Comparison of ENCODE assay signal across 8 cellular contexts in the genomic region with DNA sequence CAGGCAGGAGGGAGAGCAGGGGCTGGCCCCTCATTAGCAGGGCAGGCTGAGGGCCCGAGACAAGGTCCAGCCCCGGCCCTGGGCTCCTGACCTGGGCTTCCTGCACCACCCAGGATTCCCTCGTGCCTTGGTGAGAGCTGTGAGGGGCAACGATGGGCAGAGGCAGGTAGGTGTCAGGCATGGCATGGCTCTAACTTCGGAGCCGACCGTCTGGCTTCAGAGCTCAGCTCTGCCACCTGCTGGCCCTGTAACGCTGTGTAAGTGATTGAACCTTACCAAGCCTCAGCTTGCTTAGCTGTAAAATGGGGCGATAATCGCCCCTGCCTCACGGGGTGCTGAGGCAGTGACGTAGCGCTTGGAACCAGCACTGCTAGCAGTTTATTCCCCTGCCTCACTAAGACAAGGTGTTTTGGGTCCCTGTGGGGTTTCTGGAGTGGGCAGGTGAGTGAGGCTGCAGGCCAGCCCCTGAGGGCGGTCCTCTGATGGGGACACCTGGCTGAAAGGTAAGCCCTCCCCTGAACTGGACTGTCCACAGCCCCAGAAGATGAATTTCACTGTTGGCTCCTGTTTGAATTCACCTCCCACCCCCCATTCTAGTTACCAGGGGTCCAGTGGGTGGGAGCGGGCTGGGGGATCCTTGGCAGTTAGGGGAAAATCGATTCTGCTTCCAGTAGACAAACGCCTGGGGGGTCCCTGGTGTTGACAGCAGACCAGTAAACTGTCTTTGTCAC.
DNase-seq lines count a peak whose midpoint lies in the region; ATAC-seq and TF ChIP-seq lines count a peak whose summit lies in the region.

No MANE protein-coding gene starts in this region.

- no peak overlapping the region for H3K4me3 Mint-ChIP-seq in brain
- H3K4me3 Mint-ChIP-seq in stimulated activated naive CD8-positive, alpha-beta T cell treated with anti-CD3 and anti-CD28 coated beads, Interleukin-15, amount 100 ng/mL, for 72 hours: no peak overlapping the region

- H3K4me1 ChIP-seq in left lung: peaks cover 0 to 7% of the 10 kb centered on the region in 2 donors

- TF ChIP-seq CTCF in AG04450 (IDR thresholded peaks at IDR 0.05; ENCODE audit: low read depth, low read length): peak; percentile 48
- peak; percentile 52 to 59 for TF ChIP-seq CTCF in brain (conservative IDR thresholded peaks at IDR 0.05)
- peak; percentile 35 to 43 for TF ChIP-seq CTCF in left lung (IDR thresholded peaks at IDR 0.05)

- H3K27ac Mint-ChIP-seq in brain: peak overlapping the region in 1 of 5 experiments; percentile 52
- H3K27ac Mint-ChIP-seq in stimulated activated naive CD8-positive, alpha-beta T cell treated with anti-CD3 and anti-CD28 coated beads, Interleukin-15, amount 100 ng/mL, for 72 hours: no peak overlapping the region

- POLR2A ChIA-PET in AG04450 (lab: Yijun Ruan, JAX): no interaction called here

- H3K4me1 Mint-ChIP-seq in brain: peaks cover 64% of the 10 kb centered on the region
- H3K4me1 Mint-ChIP-seq in stimulated activated naive CD8-positive, alpha-beta T cell treated with anti-CD3 and anti-CD28 coated beads, Interleukin-15, amount 100 ng/mL, for 72 hours: no peaks in the 10 kb centered on the region

- H3K36me3 ChIP-seq in left lung: no peaks in the 10 kb centered on the region

- H3K27me3 Mint-ChIP-seq in brain: peaks cover 6% of the 10 kb centered on the region
- H3K27me3 Mint-ChIP-seq in stimulated activated naive CD8-positive, alpha-beta T cell treated with anti-CD3 and anti-CD28 coated beads, Interleukin-15, amount 100 ng/mL, for 72 hours: no peaks in the 10 kb centered on the region

- H3K9me3 Mint-ChIP-seq in brain: no peaks in the 10 kb centered on the region
- no peaks in the 10 kb centered on the region for H3K9me3 Mint-ChIP-seq in stimulated activated naive CD8-positive, alpha-beta T cell treated with anti-CD3 and anti-CD28 coated beads, Interleukin-15, amount 100 ng/mL, for 72 hours

- ATAC-seq in left lung (peak; percentile 54), HG03521 (IDR thresholded peaks at IDR 0.05; ENCODE audit: unreplicated experiment) (no peak), GM21786 (IDR thresholded peaks at IDR 0.05; ENCODE audit: unreplicated experiment) (no peak)
- ATAC-seq in stimulated activated naive CD8-positive, alpha-beta T cell treated with anti-CD3 and anti-CD28 coated beads, Interleukin-15, amount 100 ng/mL, for 72 hours: peak; percentile 71

- in situ Hi-C loops in SK-MEL-5 (cut with HindIII; ENCODE audit: low pct_unique_long_range_greater_than_20kb, low sequenced_read_pairs): no loop called here

- DNase-seq in AG04450 (ENCODE audit: low read depth, low spot score) (no peak), GM19238 (ENCODE audit: insufficient read length, low spot score) (peak; percentile 57), SK-MEL-5 (ENCODE audit: low read depth, low spot score) (peak; percentile 56), left lung (peak; percentile 41 to 67)
- DNase-seq in stimulated activated naive CD8-positive, alpha-beta T cell treated with anti-CD3 and anti-CD28 coated beads, Interleukin-15, amount 100 ng/mL, for 72 hours: peak in 1 of 2 donors; percentile 47

- no peaks in the 10 kb centered on the region; the same call in 1 of the 2 replicates for H3K9me3 ChIP-seq in AG04450 (ENCODE audit: control insufficient read depth, insufficient read depth, low read length)
- no peaks in the 10 kb centered on the region for H3K9me3 ChIP-seq in left lung

- H3K27ac ChIP-seq in AG04450 (ENCODE audit: low read depth, low read length): no peak overlapping the region
- H3K27ac ChIP-seq in left lung: no peak overlapping the region

- no peak overlapping the region for H3K4me3 ChIP-seq in AG04450 (ENCODE audit: low read depth, low read length)
- H3K4me3 ChIP-seq in left lung: no peak overlapping the region

- no peaks in the 10 kb centered on the region for H3K27me3 ChIP-seq in AG04450 (ENCODE audit: control insufficient read depth, insufficient read depth, low read length)
- H3K27me3 ChIP-seq in left lung: no peaks in the 10 kb centered on the region

- CTCF ChIA-PET in AG04450 (lab: Charles Lee): interaction anchor here (0.9 to 1.6 kb wide), 5 partner anchors 7 to 314 kb away, joined by 3 to 5 read pairs (median 4); no protein-coding TSS in a partner anchor

- intact Hi-C loops in left lung (cut with DNase I): loop anchor here in 1 of 2 donors (10.0 kb wide), 1 partner anchor 176 kb away; no protein-coding TSS in a partner anchor

- H3K36me3 Mint-ChIP-seq in brain: no peaks in the 10 kb centered on the region

Comparison
In these comparisons a context has a peak if more than half of its experiments do, and no peak if none do; other contexts are left out.
1. ATAC-seq: peak in left lung (single experiment) and stimulated activated naive CD8-positive, alpha-beta T cell treated with anti-CD3 and anti-CD28 coated beads, Interleukin-15, amount 100 ng/mL, for 72 hours (single experiment); none in HG03521 (single experiment) and GM21786 (single experiment).
2. Peak in every context shown above with its lines, with median percentiles within 50 percentile points of each other: CTCF ChIP-seq.